In genomic region chr17:81713556-81714411, GRCh38 we compare ENCODE assay signal across 9 cellular contexts. TPM values are rescaled to one million over a fixed set of nuclear protein-coding genes. Genes with fewer than 3 reads are reported as not detected.
A peak's percentile ranks its signal among the peaks of the same experiment; 100 is the strongest.
DNase-seq lines count a peak whose midpoint lies in the region; TF ChIP-seq lines count a peak whose summit lies in the region.
"Had no signal": no experiment of that assay in that cellular context is flagged by ENCODE, and none has a peak within 500 bp of the region (broad histone marks: within the 10 kb centered on the region; RNA-seq: fewer than 3 reads in every experiment).

No MANE protein-coding gene starts in this region.

- no peaks in the 10 kb centered on the region for H3K27me3 Mint-ChIP-seq in CD8-positive, alpha-beta memory T cell

- peak overlapping the region in 5 of 7 donors; percentile 8 to 88 (median 80) for H3K4me3 Mint-ChIP-seq in CD8-positive, alpha-beta memory T cell

- peak overlapping the region; percentile 27 for H3K27ac ChIP-seq in CD8-positive, alpha-beta memory T cell (ENCODE audit: low read depth, low read length)
- no peak overlapping the region for H3K27ac ChIP-seq in mesodermal cell (ENCODE audit: low read depth, low read length, severe bottlenecking)
- H3K27ac ChIP-seq in tibial artery = no peak overlapping the region
- H3K27ac ChIP-seq: vagina had no signal

- H3K4me1 ChIP-seq in CD8-positive, alpha-beta memory T cell (ENCODE audit: insufficient read depth, low read length) = peaks cover 27% of the 10 kb centered on the region
- H3K4me1 ChIP-seq in adipocyte (ENCODE audit: control insufficient read depth, insufficient read depth, low read length) (peaks cover 39% of the 10 kb centered on the region), mesodermal cell (ENCODE audit: control insufficient read depth, insufficient read depth, low read length, poor library complexity, severe bottlenecking) (peaks cover 30% of the 10 kb centered on the region), tibial artery (peaks cover 0 to 43% (median 25%) of the 10 kb centered on the region in 4 donors)

- H3K27ac Mint-ChIP-seq in CD8-positive, alpha-beta memory T cell = no peak overlapping the region

- TF ChIP-seq CTCF in tibial artery (IDR thresholded peaks at IDR 0.05) = no peak

- intact Hi-C loops in tibial artery (cut with DNase I; ENCODE audit: low total_unique reads) = no loop called here

- no peaks in the 10 kb centered on the region for H3K27me3 ChIP-seq in CD8-positive, alpha-beta memory T cell (ENCODE audit: insufficient read depth, low read length, poor library complexity, severe bottlenecking)
- H3K27me3 ChIP-seq in adipocyte (replicated peaks; ENCODE audit: control insufficient read depth, insufficient read depth, low read length) (no peaks in the 10 kb centered on the region), tibial artery (peaks cover 0 to 7% of the 10 kb centered on the region in 2 donors)
- H3K27me3 ChIP-seq: vagina had no signal

- DNase-seq in CD8-positive, alpha-beta memory T cell = peak in 1 of 5 donors; percentile 47
- DNase-seq in LoVo (ENCODE audit: low spot score) (peak; percentile 34), adipocyte (ENCODE audit: low read depth) (no peak), HPDE6-E6E7 (ENCODE audit: extremely low spot score) (no peak), occipital lobe (lab: John Stamatoyannopoulos, UW) (no peak), tibial artery (no peak), kidney glomerular epithelial cell (lab: John Stamatoyannopoulos, UW) (no peak)

- H3K9me3 ChIP-seq in CD8-positive, alpha-beta memory T cell (ENCODE audit: low read length) = no peaks in the 10 kb centered on the region
- H3K9me3 ChIP-seq in adipocyte (ENCODE audit: control insufficient read depth, low read length) (no peaks in the 10 kb centered on the region), mesodermal cell (ENCODE audit: control insufficient read depth, low read length) (no peaks in the 10 kb centered on the region), tibial artery (no peaks in the 10 kb centered on the region)
- H3K9me3 ChIP-seq: vagina had no signal

- peaks cover 0 to 1% (median 0%) of the 10 kb centered on the region in 5 donors for H3K9me3 Mint-ChIP-seq in CD8-positive, alpha-beta memory T cell

- H3K36me3 Mint-ChIP-seq in CD8-positive, alpha-beta memory T cell = peaks cover 0 to 2% (median 0%) of the 10 kb centered on the region in 3 donors

- no peak overlapping the region for H3K4me3 ChIP-seq in CD8-positive, alpha-beta memory T cell (ENCODE audit: low read length)
- H3K4me3 ChIP-seq in adipocyte (ENCODE audit: low read length) = peak overlapping the region; percentile 81
- peak overlapping the region; percentile 5 for H3K4me3 ChIP-seq in mesodermal cell (ENCODE audit: extremely low read depth, insufficient read depth, low read length, poor library complexity, severe bottlenecking)
- H3K4me3 ChIP-seq in tibial artery = no peak overlapping the region

- H3K36me3 ChIP-seq in CD8-positive, alpha-beta memory T cell (ENCODE audit: insufficient read depth, low read length) = no peaks in the 10 kb centered on the region
- H3K36me3 ChIP-seq in adipocyte (ENCODE audit: control insufficient read depth, insufficient read depth, low read length, severe bottlenecking) = no peaks in the 10 kb centered on the region
- peaks cover 10% of the 10 kb centered on the region for H3K36me3 ChIP-seq in mesodermal cell (ENCODE audit: control insufficient read depth, insufficient read depth, low read length)
- H3K36me3 ChIP-seq in tibial artery = peaks cover 0 to 32% (median 0%) of the 10 kb centered on the region in 3 donors
- H3K36me3 ChIP-seq: vagina had no signal

- H3K9ac ChIP-seq in adipocyte (ENCODE audit: low read length) = peak overlapping the region; percentile 79

- H3K4me1 Mint-ChIP-seq in CD8-positive, alpha-beta memory T cell = peaks cover 8 to 25% (median 16%) of the 10 kb centered on the region in 3 donors

- POLR2A ChIA-PET in CD8-positive, alpha-beta memory T cell (lab: Charles Lee) = interaction anchor here (0.9 to 1.5 kb wide), 2 partner anchors 11 to 30 kb away, joined by 5 to 6 read pairs; partner anchors contain the start of genes ARL16, HGS and MRPL12

- 76 to 84% methylated on average over 32 to 34 of the region's 36 CpGs for WGBS in mesodermal cell (ENCODE audit: insufficient coverage in 2 of 2), 2 experiments

- CTCF ChIA-PET in CD8-positive, alpha-beta memory T cell (lab: Charles Lee) = no interaction called here

RNA-seq across cellular contexts. Expression of gene SLC25A10, which starts 1.7 kb away (rescaled TPM):
- total RNA-seq in CD8-positive, alpha-beta memory T cell = 10 to 100 TPM; 34.1 to 34.7 TPM
- 4.9 TPM for polyA plus RNA-seq in CD8-positive, alpha-beta memory T cell
- polyA plus RNA-seq in mesodermal cell (2013, experiment 1 of 2) = 8.7 TPM
- polyA plus RNA-seq in mesodermal cell (2013, experiment 2 of 2) = 8.1 TPM
- total RNA-seq in occipital lobe = 4.2 TPM

RNA-seq across cellular contexts. Expression of gene MRPL12, which starts 10.6 kb away (rescaled TPM):
- 100 to 1,000 TPM; 246 to 255 TPM for total RNA-seq in CD8-positive, alpha-beta memory T cell
- polyA plus RNA-seq in CD8-positive, alpha-beta memory T cell = 53.6 TPM
- polyA plus RNA-seq in mesodermal cell (2013, experiment 1 of 2) = 69.7 TPM
- polyA plus RNA-seq in mesodermal cell (2013, experiment 2 of 2) = 65.7 TPM
- 4.7 TPM for total RNA-seq in occipital lobe

RNA-seq across cellular contexts. Expression of gene HGS, which starts 30.0 kb away (rescaled TPM):
- total RNA-seq in CD8-positive, alpha-beta memory T cell = 100 to 1,000 TPM; 122 to 135 TPM
- 36.7 TPM for polyA plus RNA-seq in CD8-positive, alpha-beta memory T cell
- polyA plus RNA-seq in mesodermal cell (2013, experiment 1 of 2) = 117 TPM
- polyA plus RNA-seq in mesodermal cell (2013, experiment 2 of 2) = 80.5 TPM
- 37.6 TPM for total RNA-seq in occipital lobe

RNA-seq across cellular contexts. Expression of gene ARL16, which starts 30.2 kb away (rescaled TPM):
- 10 to 100 TPM; 16.3 to 19.7 TPM for total RNA-seq in CD8-positive, alpha-beta memory T cell
- 33.0 TPM for polyA plus RNA-seq in CD8-positive, alpha-beta memory T cell
- 51.9 TPM for polyA plus RNA-seq in mesodermal cell (2013, experiment 1 of 2)
- 41.2 TPM for polyA plus RNA-seq in mesodermal cell (2013, experiment 2 of 2)
- 34.0 TPM for total RNA-seq in occipital lobe

RNA-seq across cellular contexts. Expression of gene CCDC137, which starts 47.2 kb away (rescaled TPM):
- 10 to 100 TPM; 68.6 to 70.7 TPM for total RNA-seq in CD8-positive, alpha-beta memory T cell
- 22.2 TPM for polyA plus RNA-seq in CD8-positive, alpha-beta memory T cell
- polyA plus RNA-seq in mesodermal cell (2013, experiment 1 of 2) = 18.6 TPM
- polyA plus RNA-seq in mesodermal cell (2013, experiment 2 of 2) = 17.7 TPM
- total RNA-seq in occipital lobe = 3.9 TPM

Comparison
In these comparisons a context has a peak if more than half of its experiments do, and no peak if none do; other contexts are left out.
1. H3K4me3 ChIP-seq: peak in adipocyte (single experiment) and mesodermal cell (single experiment); none in CD8-positive, alpha-beta memory T cell (single experiment) and tibial artery (0 of 2).
2. RNA of gene MRPL12, which starts 10.6 kb away (total RNA-seq): 246 to 255 TPM in CD8-positive, alpha-beta memory T cell; 4.7 TPM in occipital lobe (single experiment); every median in the first group is over 10 times any median in the second.